Comparison of ENCODE assay signal across 27 cellular contexts in genomic region chr1:220491891-220492290, GRCh38. TPM values are rescaled to one million over a fixed set of nuclear protein-coding genes. Genes with fewer than 3 reads are reported as not detected.
"Had no signal": no experiment of that assay in that cellular context is flagged by ENCODE, and none has a peak within 500 bp of the region (broad histone marks: within the 10 kb centered on the region; RNA-seq: fewer than 3 reads in every experiment).

No MANE protein-coding gene starts in this region.

- H3K27me3 ChIP-seq: brain microvascular endothelial cell, foreskin keratinocyte, gastrocnemius medialis had no signal

- H3K9me3 ChIP-seq: gastrocnemius medialis, heart left ventricle had no signal

- H3K4me1 ChIP-seq: gastrocnemius medialis, heart left ventricle had no signal

- H3K36me3 ChIP-seq: brain microvascular endothelial cell, gastrocnemius medialis, heart left ventricle had no signal

- H3K27ac ChIP-seq: brain microvascular endothelial cell, coronary artery, dorsolateral prefrontal cortex, foreskin keratinocyte, gastrocnemius medialis, heart left ventricle had no signal

- FAIRE-seq: astrocyte, bronchial epithelial cell had no signal

- H3K4me3 ChIP-seq: coronary artery, dorsolateral prefrontal cortex, gastrocnemius medialis, heart left ventricle had no signal

- DNase-seq: activated CD4-positive, alpha-beta memory T cell treated with anti-CD3 and anti-CD28 coated beads, Interleukin-2, amount 10 ng/mL, durations not matched to agents 7 days and 5 days; activated CD4-positive, alpha-beta T cell treated with anti-CD3 and anti-CD28 coated beads for 1 hour; activated CD4-positive, alpha-beta T cell treated with anti-CD3 and anti-CD28 coated beads for 4 hours; activated CD4-positive, alpha-beta T cell treated with anti-CD3 and anti-CD28 coated beads, Interleukin-2, amount 10 ng/mL, durations not matched to agents 7 days and 5 days; activated CD4-positive, alpha-beta T cell treated with anti-CD3 and anti-CD28 coated beads, Interleukin-2, amount 50 U/mL, for 4 hours; activated CD8-positive, alpha-beta memory T cell treated with anti-CD3 and anti-CD28 coated beads, Interleukin-2, amount 50 U/mL, for 48 hours; activated effector memory CD4-positive, alpha-beta T cell treated with Interleukin-2 at 50 U/mL for 16 hours; activated gamma-delta T cell treated with Interleukin-2 at 50 U/mL for 16 hours; activated naive CD4-positive, alpha-beta T cell treated with anti-CD3 and anti-CD28 coated beads, Interleukin-2, amount 50 U/mL, for 16 hours; activated naive CD4-positive, alpha-beta T cell treated with Interleukin-2 at 50 U/mL for 16 hours; activated T-cell treated with anti-CD3 and anti-CD28 coated beads for 4 hours; activated T-cell treated with anti-CD3 and anti-CD28 coated beads, Interleukin-2, amount 50 U/mL, for 4 hours; amniotic stem cell; anterior cingulate cortex; brain microvascular endothelial cell; dorsolateral prefrontal cortex; effector memory CD4-positive, alpha-beta T cell; endodermal cell; foreskin keratinocyte; gastrocnemius medialis; glutamatergic neuron; heart left ventricle; T-helper 2 cell had no signal

RNA-seq across cellular contexts. Expression of gene MARK1, which starts 36.0 kb away (rescaled TPM):
- total RNA-seq: activated CD4-positive, alpha-beta memory T cell treated with anti-CD3 and anti-CD28 coated beads, Interleukin-2, amount 10 ng/mL, durations not matched to agents 7 days and 5 days; activated CD4-positive, alpha-beta T cell treated with anti-CD3 and anti-CD28 coated beads, Interleukin-2, amount 10 ng/mL, durations not matched to agents 7 days and 5 days; T-helper 1 cell treated with Interleukin-12 subunit alpha and Interleukin-12 subunit beta and Interleukin-4 antibody, amounts not matched to agents 30 ng/mL and 1 ng/mL, for 36 hours had no signal
